Comparison of ENCODE assay signal across 14 cellular contexts in the genomic region with DNA sequence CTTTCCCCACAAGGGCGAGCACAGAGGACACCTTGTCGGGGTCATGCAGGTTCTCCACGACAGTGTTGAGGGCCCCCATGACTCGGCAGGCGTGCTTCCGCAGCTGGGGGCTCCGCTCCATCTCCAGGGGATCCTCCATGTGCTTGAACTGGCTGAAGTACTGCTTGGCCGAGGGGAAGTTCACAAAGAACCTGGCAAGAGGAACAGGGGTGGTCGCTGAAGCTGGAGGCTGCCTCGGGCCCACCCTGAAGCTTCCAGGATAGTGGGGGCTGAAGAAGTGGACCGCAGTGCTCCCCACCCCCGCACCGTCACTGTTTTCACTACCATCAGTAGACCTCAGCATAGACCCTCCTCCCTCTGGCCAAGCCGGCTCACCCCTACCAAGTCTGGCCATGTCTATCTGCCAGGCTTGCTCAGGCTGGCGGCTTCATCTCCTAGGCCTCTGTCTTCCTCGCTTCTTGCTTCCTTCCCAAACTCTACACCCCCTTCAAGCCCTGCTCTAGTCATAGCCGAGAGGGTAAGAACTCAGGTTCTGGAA. TPM values are rescaled to one million over a fixed set of nuclear protein-coding genes. Genes with fewer than 3 reads are reported as not detected.
DNase-seq lines count a peak whose midpoint lies in the region; ATAC-seq, FAIRE-seq and TF ChIP-seq lines count a peak whose summit lies in the region.
"Had no signal": no experiment of that assay in that cellular context is flagged by ENCODE, and none has a peak within 500 bp of the region (broad histone marks: within the 10 kb centered on the region; RNA-seq: fewer than 3 reads in every experiment).

No MANE protein-coding gene starts in this region.

- H3K27ac ChIP-seq in CD4-positive, CD25-positive, alpha-beta regulatory T cell (ENCODE audit: insufficient read depth, low read length, poor library complexity, severe bottlenecking), result no peak overlapping the region
- H3K27ac ChIP-seq in WERI-Rb-1 (peak overlapping the region; percentile 61), kidney (ENCODE audit: low read depth in 2 of 2, low read length in 2 of 2) (peak overlapping the region; percentile 53 to 94), psoas muscle (peak overlapping the region; percentile 74), Karpas-422 (ENCODE audit: low read length) (no peak overlapping the region)
- H3K27ac ChIP-seq: HL-60, neutrophil had no signal

- H3K9me3 Mint-ChIP-seq in CD4-positive, CD25-positive, alpha-beta regulatory T cell, result no peaks in the 10 kb centered on the region
- H3K9me3 Mint-ChIP-seq: activated naive CD4-positive, alpha-beta T cell treated with anti-CD3 and anti-CD28 coated beads, Interleukin-2, amount 50 U/mL, for 24 hours had no signal

- H3K79me2 ChIP-seq in Karpas-422 (ENCODE audit: low read length), result no peaks in the 10 kb centered on the region

- no peak for TF ChIP-seq CTCF in WERI-Rb-1 (IDR thresholded peaks at IDR 0.05; ENCODE audit: low read depth, low read length)
- no peak for TF ChIP-seq CTCF in kidney (IDR thresholded peaks at IDR 0.05; ENCODE audit: borderline replicate concordance, extremely low read depth, insufficient read depth)
- TF ChIP-seq CTCF in psoas muscle (IDR thresholded peaks at IDR 0.05), result no peak

- H3K4me2 ChIP-seq in Karpas-422 (ENCODE audit: low read depth, low read length, poor library complexity, severe bottlenecking), result no peak overlapping the region

- no peaks in the 10 kb centered on the region for H4K20me1 ChIP-seq in Karpas-422 (ENCODE audit: insufficient read depth, low read depth, low read length)

- H3K9me3 ChIP-seq in CD4-positive, CD25-positive, alpha-beta regulatory T cell (ENCODE audit: control insufficient read depth in 2 of 2, low read length in 2 of 2), result no peaks in the 10 kb centered on the region
- H3K9me3 ChIP-seq in WERI-Rb-1 (ENCODE audit: severe bottlenecking) (no peaks in the 10 kb centered on the region), kidney (ENCODE audit: control insufficient read depth in 1 of 2, low read length in 2 of 2) (no peaks in the 10 kb centered on the region), psoas muscle (no peaks in the 10 kb centered on the region), Karpas-422 (ENCODE audit: low read length) (no peaks in the 10 kb centered on the region)
- H3K9me3 ChIP-seq: neutrophil had no signal

- H3K9me2 ChIP-seq in Karpas-422 (replicated peaks; ENCODE audit: insufficient read depth, low read length), result no peaks in the 10 kb centered on the region

- H3K4me3 ChIP-seq in CD4-positive, CD25-positive, alpha-beta regulatory T cell (ENCODE audit: low read depth, low read length), result no peak overlapping the region
- H3K4me3 ChIP-seq in WERI-Rb-1 (ENCODE audit: low read depth, low read length) (no peak overlapping the region), kidney (ENCODE audit: low read length in 2 of 2) (no peak overlapping the region), psoas muscle (no peak overlapping the region), Karpas-422 (ENCODE audit: low read length) (no peak overlapping the region)

- H3K9ac ChIP-seq in kidney (ENCODE audit: low read length in 2 of 2) (no peak overlapping the region), Karpas-422 (ENCODE audit: low read length) (no peak overlapping the region)

- no peak for DNase-seq in CD4-positive, CD25-positive, alpha-beta regulatory T cell
- DNase-seq in WERI-Rb-1 (no peak), kidney (no peak), psoas muscle (no peak), hepatic stellate cell (ENCODE audit: low spot score) (no peak), Karpas-422 (no peak)
- DNase-seq in stimulated activated CD4-positive, alpha-beta T cell treated with anti-CD3 and anti-CD28 coated beads, Interleukin-15, amount 100 ng/mL, for 24 hours, result no peak
- DNase-seq: NCI-H345; OCI-M1; stimulated activated CD4-positive, alpha-beta T cell treated with anti-CD3 and anti-CD28 coated beads, Interleukin-2, amount 100 ng/mL, for 24 hours had no signal

- H3K4me3 Mint-ChIP-seq in CD4-positive, CD25-positive, alpha-beta regulatory T cell, result peak overlapping the region in 2 of 4 donors; percentile 36 to 59
- H3K4me3 Mint-ChIP-seq: activated naive CD4-positive, alpha-beta T cell treated with anti-CD3 and anti-CD28 coated beads, Interleukin-2, amount 50 U/mL, for 24 hours had no signal

- H3K4me1 Mint-ChIP-seq in CD4-positive, CD25-positive, alpha-beta regulatory T cell, result peaks cover 0 to 30% (median 2%) of the 10 kb centered on the region in 4 donors

- FAIRE-seq in kidney (lab: Jason Lieb, UNC), result no peak

- H3K4me1 ChIP-seq in CD4-positive, CD25-positive, alpha-beta regulatory T cell (ENCODE audit: control insufficient read depth, insufficient read depth, low read length, poor library complexity, severe bottlenecking), result peaks cover 20% of the 10 kb centered on the region
- H3K4me1 ChIP-seq in kidney (ENCODE audit: control insufficient read depth in 1 of 2, insufficient read depth in 1 of 2, low read depth in 1 of 2, low read length in 2 of 2) (peaks cover 15 to 38% of the 10 kb centered on the region in 2 donors), psoas muscle (peaks cover 33% of the 10 kb centered on the region), Karpas-422 (ENCODE audit: low read length) (peaks cover 26% of the 10 kb centered on the region)

- intact Hi-C loops in kidney (cut with DNase I), result no loop called here
- intact Hi-C loops in psoas muscle (cut with DNase I), result no loop called here

- H3K27me3 ChIP-seq in CD4-positive, CD25-positive, alpha-beta regulatory T cell (ENCODE audit: control insufficient read depth, insufficient read depth, low read length), result peaks cover 4% of the 10 kb centered on the region
- H3K27me3 ChIP-seq in WERI-Rb-1 (ENCODE audit: insufficient read depth, low read depth, severe bottlenecking), result no peaks in the 10 kb centered on the region
- H3K27me3 ChIP-seq in psoas muscle (ENCODE audit: insufficient read depth in 3 of 3, low read length in 2 of 3), result peaks cover 0 to 1% (median 1%) of the 10 kb centered on the region in 3 donors
- H3K27me3 ChIP-seq in Karpas-422 (ENCODE audit: low read length), result no peaks in the 10 kb centered on the region

- peaks cover 17% of the 10 kb centered on the region for H3K27me3 Mint-ChIP-seq in CD4-positive, CD25-positive, alpha-beta regulatory T cell

- H3K27ac Mint-ChIP-seq in CD4-positive, CD25-positive, alpha-beta regulatory T cell, result peak overlapping the region in 2 of 3 donors; percentile 34 to 82
- H3K27ac Mint-ChIP-seq: activated naive CD4-positive, alpha-beta T cell treated with anti-CD3 and anti-CD28 coated beads, Interleukin-2, amount 50 U/mL, for 24 hours had no signal

- H2AFZ ChIP-seq in Karpas-422 (ENCODE audit: low read length), result no peak overlapping the region

- no peaks in the 10 kb centered on the region for H3K36me3 ChIP-seq in CD4-positive, CD25-positive, alpha-beta regulatory T cell (ENCODE audit: control insufficient read depth, insufficient read depth, low read length)
- H3K36me3 ChIP-seq in WERI-Rb-1 (no peaks in the 10 kb centered on the region), kidney (ENCODE audit: control insufficient read depth in 1 of 2, insufficient read depth in 2 of 2, low read length in 2 of 2) (no peaks in the 10 kb centered on the region), psoas muscle (ENCODE audit: insufficient read depth in 1 of 2, low read depth in 1 of 2) (no peaks in the 10 kb centered on the region), Karpas-422 (ENCODE audit: insufficient read depth, low read length) (no peaks in the 10 kb centered on the region)
- H3K36me3 ChIP-seq: neutrophil had no signal

- H3K36me3 Mint-ChIP-seq in CD4-positive, CD25-positive, alpha-beta regulatory T cell, result no peaks in the 10 kb centered on the region
- H3K36me3 Mint-ChIP-seq: activated naive CD4-positive, alpha-beta T cell treated with anti-CD3 and anti-CD28 coated beads, Interleukin-2, amount 50 U/mL, for 24 hours had no signal

- ATAC-seq in CD4-positive, CD25-positive, alpha-beta regulatory T cell (ENCODE audit: low read depth in 2 of 2), result no peak
- ATAC-seq in psoas muscle (no peak), HG03280 (IDR thresholded peaks at IDR 0.05; ENCODE audit: unreplicated experiment) (no peak)

- 73 to 79% (median 77%) methylated on average over 16 to 17 of the region's 17 CpGs for WGBS in psoas muscle, 3 donors

RNA-seq across cellular contexts. Expression of a gene that starts 5.9 kb away (rescaled TPM):
- total RNA-seq in CD4-positive, CD25-positive, alpha-beta regulatory T cell, result not detected
- polyA plus RNA-seq in CD4-positive, CD25-positive, alpha-beta regulatory T cell, result not detected
- total RNA-seq in kidney, result 12.6 TPM
- 6.7 TPM for polyA plus RNA-seq in kidney (ENCODE audit: insufficient read depth, low read depth, low replicate concordance)
- total RNA-seq in psoas muscle, result 10 to 100 TPM in 3 of 4 donors, 1 to 10 TPM in 1; 9.5 to 14.6 (median 11.9) TPM
- polyA plus RNA-seq in psoas muscle, result 10 to 100 TPM in 1 of 3 donors, 1 to 10 TPM in 2; 6.4 to 12.6 (median 8.1) TPM
- total RNA-seq in Karpas-422 (2014; rRNA removed; shearing (Covaris generic); ENCODE audit: low replicate concordance), result 0.07 TPM in 1 of 2 replicates, not detected in the other

RNA-seq across cellular contexts. Expression of a gene that starts 8.3 kb away (rescaled TPM):
- not detected for total RNA-seq in CD4-positive, CD25-positive, alpha-beta regulatory T cell
- under 1 TPM in 1 of 4 donors, not detected in 3; 0.52 TPM for polyA plus RNA-seq in CD4-positive, CD25-positive, alpha-beta regulatory T cell
- 2.2 TPM for total RNA-seq in kidney
- not detected for polyA plus RNA-seq in kidney (ENCODE audit: insufficient read depth, low read depth, low replicate concordance)
- 1 to 10 TPM in 2 of 4 donors, under 1 TPM in 2; 0.18 to 1.7 (median 1.0) TPM for total RNA-seq in psoas muscle
- 1 to 10 TPM; 1.2 to 1.6 (median 1.3) TPM for polyA plus RNA-seq in psoas muscle
- 0.37 and 0.69 TPM in 2 replicates for total RNA-seq in Karpas-422 (2014; rRNA removed; shearing (Covaris generic); ENCODE audit: low replicate concordance)

RNA-seq across cellular contexts. Expression of a gene that starts 30.3 kb away (rescaled TPM):
- total RNA-seq in CD4-positive, CD25-positive, alpha-beta regulatory T cell, result 23.8 TPM
- polyA plus RNA-seq in CD4-positive, CD25-positive, alpha-beta regulatory T cell, result 1 to 10 TPM; 2.5 to 4.5 (median 3.5) TPM
- 58.6 TPM for total RNA-seq in kidney
- polyA plus RNA-seq in kidney (ENCODE audit: insufficient read depth, low read depth, low replicate concordance), result 6.8 TPM
- total RNA-seq in psoas muscle, result 10 to 100 TPM in 3 of 4 donors, 1 to 10 TPM in 1; 6.6 to 23.1 (median 12.4) TPM
- polyA plus RNA-seq in psoas muscle, result 10 to 100 TPM; 11.2 to 14.7 (median 13.9) TPM
- 5.1 and 5.4 TPM in 2 replicates for total RNA-seq in Karpas-422 (2014; rRNA removed; shearing (Covaris generic); ENCODE audit: low replicate concordance)

RNA-seq across cellular contexts. Expression of a gene that starts 54.1 kb away (rescaled TPM):
- 0.39 TPM for total RNA-seq in CD4-positive, CD25-positive, alpha-beta regulatory T cell
- polyA plus RNA-seq in CD4-positive, CD25-positive, alpha-beta regulatory T cell, result under 1 TPM in 2 of 4 donors, not detected in 2; 0.08 to 0.13 TPM
- total RNA-seq in kidney (28.6 TPM), psoas muscle (10 to 100 TPM in 3 of 4 donors, 1 to 10 TPM in 1; 8.1 to 17.8 (median 13.0) TPM)
- polyA plus RNA-seq in kidney (ENCODE audit: insufficient read depth, low read depth, low replicate concordance) (6.5 TPM), psoas muscle (1 to 10 TPM; 1.2 to 8.7 (median 7.6) TPM)
- not detected in 2 replicates for total RNA-seq in Karpas-422 (2014; rRNA removed; shearing (Covaris generic); ENCODE audit: low replicate concordance)

Comparison
In these comparisons a context has a peak if more than half of its experiments do, and no peak if none do; other contexts are left out.
1. H3K27ac ChIP-seq: peak in WERI-Rb-1 (single experiment), kidney (2 of 2) and psoas muscle (single experiment); none in CD4-positive, CD25-positive, alpha-beta regulatory T cell (single experiment) and Karpas-422 (single experiment).